ENCODE assay signal across 8 cellular contexts in the genomic region with DNA sequence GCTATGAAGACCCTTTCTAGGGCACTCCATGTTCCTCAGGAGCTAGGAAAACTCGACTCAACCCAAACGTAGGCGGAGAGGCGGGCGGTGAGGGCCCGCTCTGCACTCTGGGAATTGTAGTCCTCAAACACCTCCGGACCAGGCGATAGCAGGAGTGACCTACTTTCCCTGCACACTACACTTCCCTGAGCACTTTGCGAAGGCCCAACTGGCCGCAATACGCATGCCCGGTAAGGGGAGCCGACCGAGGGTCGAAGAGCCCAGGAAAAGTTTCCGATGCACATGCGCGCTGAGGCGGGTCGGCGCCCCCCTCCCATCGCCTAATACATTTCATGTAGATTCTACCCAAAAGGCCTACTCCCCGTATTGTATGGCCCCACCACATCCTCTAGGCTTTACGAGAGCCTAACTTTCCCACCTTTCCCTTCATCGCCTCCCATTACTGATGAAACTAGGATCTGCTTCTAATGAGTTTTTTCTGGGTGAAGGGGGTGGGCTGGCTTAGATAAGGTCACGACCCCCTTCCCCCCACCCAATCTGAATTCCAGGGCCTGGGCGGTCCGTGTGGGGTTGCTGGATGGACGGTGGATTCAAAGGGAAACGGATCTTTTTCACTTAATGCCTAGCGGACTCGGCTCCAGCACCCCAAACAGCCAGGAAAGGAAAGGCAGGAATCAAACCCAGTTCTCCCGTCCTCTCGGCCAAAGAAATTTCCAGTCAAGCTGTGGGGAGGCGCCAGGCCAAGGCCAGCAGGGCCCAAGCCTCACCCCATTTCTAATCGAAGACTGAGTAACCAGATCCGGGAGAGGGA. TPM values are rescaled to one million over a fixed set of nuclear protein-coding genes. Genes with fewer than 3 reads are reported as not detected.
DNase-seq lines count a peak whose midpoint lies in the region; ATAC-seq and TF ChIP-seq lines count a peak whose summit lies in the region.

No MANE protein-coding gene starts in this region.

- peak overlapping the region; percentile 86 for H2AFZ ChIP-seq in DND-41 (ENCODE audit: low read depth, low read length)
- H2AFZ ChIP-seq in GM23248 = peak overlapping the region; percentile 79

- peaks cover 35 to 54% of the 10 kb centered on the region in 2 donors for H3K4me1 Mint-ChIP-seq in natural killer cell
- H3K4me1 Mint-ChIP-seq in stimulated activated naive B cell treated with anti-CD40 and anti-IgM and Interleukin-4, amounts not matched to agents 10 μg/mL and 1 μg/mL and 100 μg/mL, for 72 hours = peaks cover 10 to 35% of the 10 kb centered on the region in 2 donors

- no peaks in the 10 kb centered on the region for H3K9me3 Mint-ChIP-seq in natural killer cell
- H3K9me3 Mint-ChIP-seq in stimulated activated naive B cell treated with anti-CD40 and anti-IgM and Interleukin-4, amounts not matched to agents 10 μg/mL and 1 μg/mL and 100 μg/mL, for 72 hours = no peaks in the 10 kb centered on the region

- H3K9me3 ChIP-seq in DND-41 (ENCODE audit: insufficient read depth, low read length, severe bottlenecking) (no peaks in the 10 kb centered on the region), GM23248 (ENCODE audit: low read depth) (no peaks in the 10 kb centered on the region)

- H3K27ac Mint-ChIP-seq in natural killer cell = peak overlapping the region; percentile 93 to 99
- peak overlapping the region; percentile 98 for H3K27ac Mint-ChIP-seq in stimulated activated naive B cell treated with anti-CD40 and anti-IgM and Interleukin-4, amounts not matched to agents 10 μg/mL and 1 μg/mL and 100 μg/mL, for 72 hours

- H3K4me3 ChIP-seq in DND-41 (ENCODE audit: low read depth in 1 of 2, low read length in 2 of 2) = peak overlapping the region; percentile 89 to 93
- H3K4me3 ChIP-seq in GM23248 = peak overlapping the region; percentile 86
- H3K4me3 ChIP-seq in LNCaP clone FGC (ENCODE audit: low read depth, low read length) = peak overlapping the region; percentile 84
- H3K4me3 ChIP-seq in fibroblast of pulmonary artery (replicated peaks; ENCODE audit: low read depth, low read length) = peak overlapping the region; percentile 99

- H3K4me3 Mint-ChIP-seq in natural killer cell = peak overlapping the region; percentile 93
- H3K4me3 Mint-ChIP-seq in stimulated activated naive B cell treated with anti-CD40 and anti-IgM and Interleukin-4, amounts not matched to agents 10 μg/mL and 1 μg/mL and 100 μg/mL, for 72 hours = peak overlapping the region; percentile 93 to 94

- H3K9me2 ChIP-seq in GM23248 (ENCODE audit: insufficient read depth) = no peaks in the 10 kb centered on the region

- peaks cover 29% of the 10 kb centered on the region for H3K4me1 ChIP-seq in DND-41 (ENCODE audit: insufficient read depth, low read length)
- H3K4me1 ChIP-seq in GM23248 (ENCODE audit: insufficient read depth) = peaks cover 20% of the 10 kb centered on the region

- H3K36me3 ChIP-seq in DND-41 (ENCODE audit: insufficient read depth, low read length) (peaks cover 29% of the 10 kb centered on the region), GM23248 (ENCODE audit: low read depth) (peaks cover 11% of the 10 kb centered on the region; the same call in 1 of the 2 replicates)

- peaks cover 19% of the 10 kb centered on the region; the same call in 1 of the 2 replicates for H4K20me1 ChIP-seq in DND-41 (ENCODE audit: insufficient read depth, low read length)
- peaks cover 21% of the 10 kb centered on the region for H4K20me1 ChIP-seq in GM23248 (ENCODE audit: insufficient read depth)

- no peaks in the 10 kb centered on the region for H3K36me3 Mint-ChIP-seq in natural killer cell
- peaks cover 17 to 44% of the 10 kb centered on the region in 2 donors for H3K36me3 Mint-ChIP-seq in stimulated activated naive B cell treated with anti-CD40 and anti-IgM and Interleukin-4, amounts not matched to agents 10 μg/mL and 1 μg/mL and 100 μg/mL, for 72 hours

- 1% methylated on average over 37 of the region's 37 CpGs for WGBS in GM23248 (ENCODE audit: low coverage in 1 of 2, low lambda C conversion rate in 2 of 2, missing lambda C conversion rate in 2 of 2), 2 experiments

- ATAC-seq in DND-41 (ENCODE audit: insufficient read depth, low read depth) = peak; percentile 69
- peak; percentile 34 to 56 (median 55) for ATAC-seq in natural killer cell
- peak; percentile 52 to 56 for ATAC-seq in stimulated activated naive B cell treated with anti-CD40 and anti-IgM and Interleukin-4, amounts not matched to agents 10 μg/mL and 1 μg/mL and 100 μg/mL, for 72 hours (replicated peaks)

- peak overlapping the region; percentile 84 for H3K4me2 ChIP-seq in DND-41 (ENCODE audit: insufficient read depth, low read length)
- peak overlapping the region; percentile 98 for H3K4me2 ChIP-seq in GM23248 (ENCODE audit: unreplicated experiment)

- intact Hi-C loops in natural killer cell (cut with micrococcal nuclease) = loop anchor here (1.0 kb wide), 1 partner anchor 158 kb away; the partner anchor contains the start of gene RANGAP1

- H3K27ac ChIP-seq in DND-41 (ENCODE audit: low read length) = peak overlapping the region; percentile 79
- H3K27ac ChIP-seq in GM23248 = peak overlapping the region; percentile 93

- H3K9ac ChIP-seq in DND-41 (ENCODE audit: low read depth, low read length) (peak overlapping the region; percentile 94), GM23248 (peak overlapping the region; percentile 98)

- no peaks in the 10 kb centered on the region for H3K27me3 Mint-ChIP-seq in natural killer cell (ENCODE audit: low read depth in 2 of 2)
- no peaks in the 10 kb centered on the region for H3K27me3 Mint-ChIP-seq in stimulated activated naive B cell treated with anti-CD40 and anti-IgM and Interleukin-4, amounts not matched to agents 10 μg/mL and 1 μg/mL and 100 μg/mL, for 72 hours

- peaks cover 53% of the 10 kb centered on the region for H3F3A ChIP-seq in GM23248 (ENCODE audit: insufficient read depth)

- H3K27me3 ChIP-seq in DND-41 (ENCODE audit: insufficient read depth, low read length, poor library complexity) (no peaks in the 10 kb centered on the region), GM23248 (replicated peaks; ENCODE audit: insufficient read depth) (no peaks in the 10 kb centered on the region)

- DNase-seq in DND-41 = peak; percentile 97
- DNase-seq in GM23248 = peak; percentile 96
- peak; percentile 86 for DNase-seq in LNCaP clone FGC (ENCODE audit: low read depth)
- peak; percentile 97 for DNase-seq in SHP77 (lab: John Stamatoyannopoulos, UW)
- peak; percentile 94 for DNase-seq in activated effector memory CD4-positive, alpha-beta T cell treated with anti-CD3 and anti-CD28 coated beads, Interleukin-2, amount 50 U/mL, for 16 hours
- peak; percentile 98 for DNase-seq in fibroblast of pulmonary artery (ENCODE audit: low read depth)
- DNase-seq in natural killer cell = peak; percentile 60
- DNase-seq in stimulated activated naive B cell treated with anti-CD40 and anti-IgM and Interleukin-4, amounts not matched to agents 10 μg/mL and 1 μg/mL and 100 μg/mL, for 72 hours = peak; percentile 83

- TF ChIP-seq CTCF in DND-41 (IDR thresholded peaks at IDR 0.05; ENCODE audit: borderline replicate concordance, extremely low read depth, low read length, poor library complexity, severe bottlenecking) = no peak
- no peak for TF ChIP-seq CTCF in LNCaP clone FGC (IDR thresholded peaks at IDR 0.05; ENCODE audit: control insufficient read depth, extremely low read depth, insufficient read depth)
- TF ChIP-seq CTCF in fibroblast of pulmonary artery (IDR thresholded peaks at IDR 0.05; ENCODE audit: low read length, missing control alignments) = no peak
- TF ChIP-seq CTCF in natural killer cell (IDR thresholded peaks at IDR 0.05) = no peak

- H3K79me2 ChIP-seq in DND-41 (ENCODE audit: insufficient read depth, low read length) (peaks cover 84% of the 10 kb centered on the region), GM23248 (ENCODE audit: insufficient read depth) (peaks cover 71% of the 10 kb centered on the region)

- in situ Hi-C loops in GM23248 (cut with MboI) = no loop called here

RNA-seq across cellular contexts. Expression of gene TOB2, which starts 2.0 kb away (rescaled TPM):
- 29.0 and 35.7 TPM in 2 replicates for total RNA-seq in GM23248 (2014; rRNA removed; shearing (Covaris generic))
- polyA plus RNA-seq in GM23248 (2016; fragmentation: Nextera tagmentation; extraction: Ambion mirVana) = 29.6 and 31.1 TPM in 2 replicates
- 10 to 100 TPM; 26.4 to 42.2 (median 32.6) TPM for total RNA-seq in natural killer cell

RNA-seq across cellular contexts. Expression of gene PHF5A, which starts 23.9 kb away (rescaled TPM):
- total RNA-seq in GM23248 (2014; rRNA removed; shearing (Covaris generic)) = 41.9 and 53.4 TPM in 2 replicates
- polyA plus RNA-seq in GM23248 (2016; fragmentation: Nextera tagmentation; extraction: Ambion mirVana) = 13.1 and 13.7 TPM in 2 replicates
- 10 to 100 TPM; 31.8 to 41.8 (median 37.6) TPM for total RNA-seq in natural killer cell

RNA-seq across cellular contexts. Expression of gene ACO2, which starts 24.4 kb away (rescaled TPM):
- 41.5 and 60.4 TPM in 2 replicates for total RNA-seq in GM23248 (2014; rRNA removed; shearing (Covaris generic))
- polyA plus RNA-seq in GM23248 (2016; fragmentation: Nextera tagmentation; extraction: Ambion mirVana) = 68.1 and 68.7 TPM in 2 replicates
- 10 to 100 TPM; 77.9 to 99.8 (median 89.5) TPM for total RNA-seq in natural killer cell

Comparison
In these comparisons a context has a peak if more than half of its experiments do, and no peak if none do; other contexts are left out.
1. Peak in every context shown above with its lines: DNase-seq, ATAC-seq, H3K4me3 ChIP-seq and H3K27ac ChIP-seq.